1 cellular context compared by ENCODE assay signal in the genomic region with DNA sequence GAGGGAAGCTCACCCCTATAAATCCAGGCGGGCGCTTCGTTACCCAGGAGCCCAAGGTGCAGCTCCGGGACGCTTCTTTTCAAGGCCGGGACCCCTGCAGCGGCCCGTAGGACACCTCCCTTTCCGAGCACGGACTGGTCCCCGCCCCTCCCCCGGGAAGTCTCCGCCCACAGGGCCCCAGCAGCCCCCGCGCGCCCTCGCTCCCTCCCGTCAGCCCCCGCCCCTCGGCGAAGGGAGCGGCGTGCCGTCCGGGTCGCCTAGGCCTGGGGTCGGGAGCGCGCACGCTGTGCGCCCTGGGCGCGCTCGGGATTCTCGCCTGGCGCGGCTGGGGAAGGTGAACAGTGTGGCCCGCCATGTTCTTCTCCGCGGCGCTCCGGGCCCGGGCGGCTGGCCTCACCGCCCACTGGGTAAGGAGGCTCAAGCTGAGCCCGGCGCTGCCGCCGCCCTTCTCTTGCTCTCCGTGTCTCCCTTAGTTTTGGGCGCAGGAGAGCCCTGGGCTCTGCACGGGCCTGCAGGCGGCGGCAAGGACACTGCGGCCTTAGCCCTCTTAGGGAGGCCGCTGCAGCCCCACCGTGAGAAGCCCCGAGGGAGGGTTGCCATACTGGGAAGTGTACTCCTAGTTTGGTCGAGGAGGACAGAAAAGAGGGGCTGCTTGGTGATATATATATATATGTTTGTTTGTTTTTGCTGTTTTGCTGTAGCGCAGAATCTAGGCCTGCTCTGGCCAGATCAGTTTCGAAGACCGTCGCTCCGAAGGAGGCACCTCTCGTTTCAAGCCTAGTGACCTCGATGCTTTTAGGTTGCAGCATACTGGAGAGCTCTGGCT.
TF ChIP-seq lines count a peak whose summit lies in the region.

A gene (plus strand): TSS at position 309 of the 826 bp plus-strand sequence. CDS start 45 bp downstream, at position 354.

TF ChIP-seq in HepG2, 621 proteins besides CTCF, POLR2A, EP300 and RAD21 (continued from another document and continues in another):
- TF ChIP-seq, protein P1, sequence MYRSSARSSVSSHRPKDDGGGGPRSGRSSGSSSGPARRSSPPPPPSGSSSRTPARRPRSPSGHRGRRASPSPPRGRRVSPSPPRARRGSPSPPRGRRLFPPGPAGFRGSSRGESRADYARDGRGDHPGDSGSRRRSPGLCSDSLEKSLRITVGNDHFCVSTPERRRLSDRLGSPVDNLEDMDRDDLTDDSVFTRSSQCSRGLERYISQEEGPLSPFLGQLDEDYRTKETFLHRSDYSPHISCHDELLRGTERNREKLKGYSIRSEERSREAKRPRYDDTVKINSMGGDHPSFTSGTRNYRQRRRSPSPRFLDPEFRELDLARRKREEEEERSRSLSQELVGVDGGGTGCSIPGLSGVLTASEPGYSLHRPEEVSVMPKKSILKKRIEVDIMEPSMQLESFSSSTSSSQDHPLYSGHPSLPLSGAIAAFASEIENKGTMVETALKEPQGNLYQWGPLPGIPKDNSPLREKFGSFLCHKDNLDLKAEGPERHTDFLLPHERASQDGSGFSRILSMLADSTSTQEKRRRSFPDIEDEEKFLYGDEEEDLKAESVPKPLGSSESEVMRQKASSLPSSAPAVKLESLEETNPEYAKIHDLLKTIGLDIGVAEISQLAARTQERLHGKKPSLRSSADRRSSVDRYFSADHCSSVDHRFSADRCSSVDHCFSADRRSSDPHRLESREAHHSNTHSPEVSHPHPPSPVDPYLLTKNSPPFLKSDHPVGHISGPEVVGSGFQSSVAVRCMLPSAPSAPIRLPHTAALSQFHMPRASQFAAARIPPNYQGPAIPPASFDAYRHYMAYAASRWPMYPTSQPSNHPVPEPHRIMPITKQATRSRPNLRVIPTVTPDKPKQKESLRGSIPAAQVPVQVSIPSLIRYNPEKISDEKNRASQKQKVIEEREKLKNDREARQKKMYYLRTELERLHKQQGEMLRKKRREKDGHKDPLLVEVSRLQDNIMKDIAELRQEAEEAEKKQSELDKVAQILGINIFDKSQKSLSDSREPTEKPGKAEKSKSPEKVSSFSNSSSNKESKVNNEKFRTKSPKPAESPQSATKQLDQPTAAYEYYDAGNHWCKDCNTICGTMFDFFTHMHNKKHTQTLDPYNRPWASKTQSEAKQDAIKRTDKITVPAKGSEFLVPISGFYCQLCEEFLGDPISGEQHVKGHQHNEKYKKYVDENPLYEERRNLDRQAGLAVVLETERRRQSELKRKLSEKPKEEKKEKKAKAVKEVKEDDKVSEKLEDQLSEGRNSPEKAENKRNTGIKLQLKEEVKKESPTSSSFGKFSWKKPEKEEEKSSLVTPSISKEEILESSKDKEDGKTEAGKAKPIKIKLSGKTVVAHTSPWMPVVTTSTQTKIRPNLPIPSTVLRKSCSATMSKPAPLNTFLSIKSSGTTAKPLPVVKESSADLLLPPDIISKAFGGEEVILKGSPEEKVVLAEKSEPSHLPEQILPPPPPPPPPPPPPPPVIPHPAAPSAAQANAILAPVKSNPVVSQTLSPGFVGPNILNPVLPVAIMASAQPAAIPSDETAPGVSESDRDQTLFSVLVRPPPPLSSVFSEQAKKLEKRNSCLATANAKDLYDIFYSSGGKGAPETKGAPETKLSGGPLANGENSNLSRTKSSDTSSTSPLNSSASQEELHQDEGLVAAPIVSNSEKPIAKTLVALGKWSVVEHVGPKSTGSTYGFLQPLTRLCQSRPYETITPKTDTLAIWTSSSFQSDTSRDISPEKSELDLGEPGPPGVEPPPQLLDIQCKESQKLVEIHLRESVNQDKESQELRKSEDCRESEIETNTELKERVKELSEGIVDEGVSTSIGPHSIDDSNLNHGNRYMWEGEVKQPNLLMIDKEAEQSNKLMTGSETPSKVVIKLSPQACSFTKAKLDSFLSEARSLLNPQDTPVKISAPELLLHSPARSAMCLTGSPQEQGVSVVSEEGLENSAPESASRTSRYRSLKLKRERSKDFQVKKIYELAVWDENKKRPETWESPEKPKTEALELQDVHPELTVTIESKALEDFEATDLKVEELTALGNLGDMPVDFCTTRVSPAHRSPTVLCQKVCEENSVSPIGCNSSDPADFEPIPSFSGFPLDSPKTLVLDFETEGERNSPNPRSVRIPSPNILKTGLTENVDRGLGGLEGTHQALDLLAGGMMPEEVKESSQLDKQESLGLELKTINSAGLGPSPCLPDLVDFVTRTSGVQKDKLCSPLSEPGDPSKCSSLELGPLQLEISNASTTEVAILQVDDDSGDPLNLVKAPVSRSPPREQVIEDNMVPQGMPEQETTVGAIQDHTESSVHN (CRISPR knock-in tag; IDR thresholded peaks at IDR 0.05), result peak; percentile 77; the same call in 1 of the 2 replicates
- no peak for TF ChIP-seq ZNF17 (CRISPR knock-in tag; IDR thresholded peaks at IDR 0.05)
- TF ChIP-seq ZNF619 (CRISPR knock-in tag; IDR thresholded peaks at IDR 0.05), result 0 out of 2 replicates have a peak, but pooled peaks have one; percentile 42
- no peak for TF ChIP-seq NFKBIZ (CRISPR knock-in tag; IDR thresholded peaks at IDR 0.05)
- TF ChIP-seq, protein P2, sequence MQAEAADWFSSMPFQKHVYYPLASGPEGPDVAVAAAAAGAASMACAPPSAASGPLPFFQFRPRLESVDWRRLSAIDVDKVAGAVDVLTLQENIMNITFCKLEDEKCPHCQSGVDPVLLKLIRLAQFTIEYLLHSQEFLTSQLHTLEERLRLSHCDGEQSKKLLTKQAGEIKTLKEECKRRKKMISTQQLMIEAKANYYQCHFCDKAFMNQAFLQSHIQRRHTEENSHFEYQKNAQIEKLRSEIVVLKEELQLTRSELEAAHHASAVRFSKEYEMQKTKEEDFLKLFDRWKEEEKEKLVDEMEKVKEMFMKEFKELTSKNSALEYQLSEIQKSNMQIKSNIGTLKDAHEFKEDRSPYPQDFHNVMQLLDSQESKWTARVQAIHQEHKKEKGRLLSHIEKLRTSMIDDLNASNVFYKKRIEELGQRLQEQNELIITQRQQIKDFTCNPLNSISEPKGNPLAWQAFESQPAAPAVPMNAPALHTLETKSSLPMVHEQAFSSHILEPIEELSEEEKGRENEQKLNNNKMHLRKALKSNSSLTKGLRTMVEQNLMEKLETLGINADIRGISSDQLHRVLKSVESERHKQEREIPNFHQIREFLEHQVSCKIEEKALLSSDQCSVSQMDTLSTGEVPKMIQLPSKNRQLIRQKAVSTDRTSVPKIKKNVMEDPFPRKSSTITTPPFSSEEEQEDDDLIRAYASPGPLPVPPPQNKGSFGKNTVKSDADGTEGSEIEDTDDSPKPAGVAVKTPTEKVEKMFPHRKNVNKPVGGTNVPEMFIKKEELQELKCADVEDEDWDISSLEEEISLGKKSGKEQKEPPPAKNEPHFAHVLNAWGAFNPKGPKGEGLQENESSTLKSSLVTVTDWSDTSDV (CRISPR knock-in tag; IDR thresholded peaks at IDR 0.05), result peak; percentile 70; the same call in 1 of the 2 replicates
- TF ChIP-seq, protein P3, sequence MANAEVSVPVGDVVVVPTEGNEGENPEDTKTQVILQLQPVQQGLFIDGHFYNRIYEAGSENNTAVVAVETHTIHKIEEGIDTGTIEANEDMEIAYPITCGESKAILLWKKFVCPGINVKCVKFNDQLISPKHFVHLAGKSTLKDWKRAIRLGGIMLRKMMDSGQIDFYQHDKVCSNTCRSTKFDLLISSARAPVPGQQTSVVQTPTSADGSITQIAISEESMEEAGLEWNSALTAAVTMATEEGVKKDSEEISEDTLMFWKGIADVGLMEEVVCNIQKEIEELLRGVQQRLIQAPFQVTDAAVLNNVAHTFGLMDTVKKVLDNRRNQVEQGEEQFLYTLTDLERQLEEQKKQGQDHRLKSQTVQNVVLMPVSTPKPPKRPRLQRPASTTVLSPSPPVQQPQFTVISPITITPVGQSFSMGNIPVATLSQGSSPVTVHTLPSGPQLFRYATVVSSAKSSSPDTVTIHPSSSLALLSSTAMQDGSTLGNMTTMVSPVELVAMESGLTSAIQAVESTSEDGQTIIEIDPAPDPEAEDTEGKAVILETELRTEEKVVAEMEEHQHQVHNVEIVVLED (CRISPR knock-in tag; IDR thresholded peaks at IDR 0.05; ENCODE audit: borderline replicate concordance), result peak; percentile 98
- TF ChIP-seq SAP130 (CRISPR knock-in tag; IDR thresholded peaks at IDR 0.05; ENCODE audit: low read depth), result peak; percentile 91
- TF ChIP-seq KDM1A (CRISPR knock-in tag; IDR thresholded peaks at IDR 0.05), result no peak
- TF ChIP-seq, protein P4, sequence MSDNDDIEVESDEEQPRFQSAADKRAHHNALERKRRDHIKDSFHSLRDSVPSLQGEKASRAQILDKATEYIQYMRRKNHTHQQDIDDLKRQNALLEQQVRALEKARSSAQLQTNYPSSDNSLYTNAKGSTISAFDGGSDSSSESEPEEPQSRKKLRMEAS (IDR thresholded peaks at IDR 0.05), result peak; percentile 84
- no peak for TF ChIP-seq U2AF1 (optimal IDR thresholded peaks at IDR 0.05; ENCODE audit: low read depth, low read length)
- TF ChIP-seq STAG1 (CRISPR knock-in tag; IDR thresholded peaks at IDR 0.05), result 0 out of 2 replicates have a peak, but pooled peaks have one; percentile 8
- no peak for TF ChIP-seq CHD4 (IDR thresholded peaks at IDR 0.05; ENCODE audit: borderline replicate concordance, low read length)
- TF ChIP-seq ZNF614 (CRISPR knock-in tag; IDR thresholded peaks at IDR 0.05; ENCODE audit: borderline replicate concordance), result no peak
- TF ChIP-seq MTF2 (CRISPR knock-in tag; IDR thresholded peaks at IDR 0.05; ENCODE audit: borderline replicate concordance), result no peak
- TF ChIP-seq, protein P5, sequence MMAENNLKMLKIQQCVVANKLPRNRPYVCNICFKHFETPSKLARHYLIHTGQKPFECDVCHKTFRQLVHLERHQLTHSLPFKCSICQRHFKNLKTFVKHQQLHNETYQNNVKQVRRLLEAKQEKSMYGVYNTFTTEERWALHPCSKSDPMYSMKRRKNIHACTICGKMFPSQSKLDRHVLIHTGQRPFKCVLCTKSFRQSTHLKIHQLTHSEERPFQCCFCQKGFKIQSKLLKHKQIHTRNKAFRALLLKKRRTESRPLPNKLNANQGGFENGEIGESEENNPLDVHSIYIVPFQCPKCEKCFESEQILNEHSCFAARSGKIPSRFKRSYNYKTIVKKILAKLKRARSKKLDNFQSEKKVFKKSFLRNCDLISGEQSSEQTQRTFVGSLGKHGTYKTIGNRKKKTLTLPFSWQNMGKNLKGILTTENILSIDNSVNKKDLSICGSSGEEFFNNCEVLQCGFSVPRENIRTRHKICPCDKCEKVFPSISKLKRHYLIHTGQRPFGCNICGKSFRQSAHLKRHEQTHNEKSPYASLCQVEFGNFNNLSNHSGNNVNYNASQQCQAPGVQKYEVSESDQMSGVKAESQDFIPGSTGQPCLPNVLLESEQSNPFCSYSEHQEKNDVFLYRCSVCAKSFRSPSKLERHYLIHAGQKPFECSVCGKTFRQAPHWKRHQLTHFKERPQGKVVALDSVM (CRISPR knock-in tag; IDR thresholded peaks at IDR 0.05), result peak; percentile 52; the same call in 1 of the 2 replicates
- peak; percentile 86; the same call in 1 of the 2 replicates for TF ChIP-seq PAX8 (CRISPR knock-in tag; IDR thresholded peaks at IDR 0.05; ENCODE audit: borderline replicate concordance)
- TF ChIP-seq, protein P6, sequence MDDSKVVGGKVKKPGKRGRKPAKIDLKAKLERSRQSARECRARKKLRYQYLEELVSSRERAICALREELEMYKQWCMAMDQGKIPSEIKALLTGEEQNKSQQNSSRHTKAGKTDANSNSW (CRISPR knock-in tag; IDR thresholded peaks at IDR 0.05; ENCODE audit: borderline replicate concordance), result no peak
- TF ChIP-seq, protein P7, sequence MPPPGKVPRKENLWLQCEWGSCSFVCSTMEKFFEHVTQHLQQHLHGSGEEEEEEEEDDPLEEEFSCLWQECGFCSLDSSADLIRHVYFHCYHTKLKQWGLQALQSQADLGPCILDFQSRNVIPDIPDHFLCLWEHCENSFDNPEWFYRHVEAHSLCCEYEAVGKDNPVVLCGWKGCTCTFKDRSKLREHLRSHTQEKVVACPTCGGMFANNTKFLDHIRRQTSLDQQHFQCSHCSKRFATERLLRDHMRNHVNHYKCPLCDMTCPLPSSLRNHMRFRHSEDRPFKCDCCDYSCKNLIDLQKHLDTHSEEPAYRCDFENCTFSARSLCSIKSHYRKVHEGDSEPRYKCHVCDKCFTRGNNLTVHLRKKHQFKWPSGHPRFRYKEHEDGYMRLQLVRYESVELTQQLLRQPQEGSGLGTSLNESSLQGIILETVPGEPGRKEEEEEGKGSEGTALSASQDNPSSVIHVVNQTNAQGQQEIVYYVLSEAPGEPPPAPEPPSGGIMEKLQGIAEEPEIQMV (CRISPR knock-in tag; IDR thresholded peaks at IDR 0.05; ENCODE audit: low read depth), result no peak; the same call in 1 of the 2 replicates
- no peak for TF ChIP-seq ELF4 (CRISPR knock-in tag; IDR thresholded peaks at IDR 0.05; ENCODE audit: borderline replicate concordance)
- TF ChIP-seq, protein P8, sequence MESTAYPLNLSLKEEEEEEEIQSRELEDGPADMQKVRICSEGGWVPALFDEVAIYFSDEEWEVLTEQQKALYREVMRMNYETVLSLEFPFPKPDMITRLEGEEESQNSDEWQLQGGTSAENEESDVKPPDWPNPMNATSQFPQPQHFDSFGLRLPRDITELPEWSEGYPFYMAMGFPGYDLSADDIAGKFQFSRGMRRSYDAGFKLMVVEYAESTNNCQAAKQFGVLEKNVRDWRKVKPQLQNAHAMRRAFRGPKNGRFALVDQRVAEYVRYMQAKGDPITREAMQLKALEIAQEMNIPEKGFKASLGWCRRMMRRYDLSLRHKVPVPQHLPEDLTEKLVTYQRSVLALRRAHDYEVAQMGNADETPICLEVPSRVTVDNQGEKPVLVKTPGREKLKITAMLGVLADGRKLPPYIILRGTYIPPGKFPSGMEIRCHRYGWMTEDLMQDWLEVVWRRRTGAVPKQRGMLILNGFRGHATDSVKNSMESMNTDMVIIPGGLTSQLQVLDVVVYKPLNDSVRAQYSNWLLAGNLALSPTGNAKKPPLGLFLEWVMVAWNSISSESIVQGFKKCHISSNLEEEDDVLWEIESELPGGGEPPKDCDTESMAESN (CRISPR knock-in tag; conservative IDR thresholded peaks at IDR 0.05), result no peak; the same call in 1 of the 2 replicates
- TF ChIP-seq ZNF883 (CRISPR knock-in tag; IDR thresholded peaks at IDR 0.05; ENCODE audit: not compliant biosample characterization), result peak; percentile 81
- TF ChIP-seq SRY (CRISPR knock-in tag; IDR thresholded peaks at IDR 0.05), result peak; percentile 79; the same call in 1 of the 2 replicates
- TF ChIP-seq NCOR1 (IDR thresholded peaks at IDR 0.05; ENCODE audit: borderline replicate concordance, low read length), result peak; percentile 54; the same call in 1 of the 2 replicates
- TF ChIP-seq, protein P9, sequence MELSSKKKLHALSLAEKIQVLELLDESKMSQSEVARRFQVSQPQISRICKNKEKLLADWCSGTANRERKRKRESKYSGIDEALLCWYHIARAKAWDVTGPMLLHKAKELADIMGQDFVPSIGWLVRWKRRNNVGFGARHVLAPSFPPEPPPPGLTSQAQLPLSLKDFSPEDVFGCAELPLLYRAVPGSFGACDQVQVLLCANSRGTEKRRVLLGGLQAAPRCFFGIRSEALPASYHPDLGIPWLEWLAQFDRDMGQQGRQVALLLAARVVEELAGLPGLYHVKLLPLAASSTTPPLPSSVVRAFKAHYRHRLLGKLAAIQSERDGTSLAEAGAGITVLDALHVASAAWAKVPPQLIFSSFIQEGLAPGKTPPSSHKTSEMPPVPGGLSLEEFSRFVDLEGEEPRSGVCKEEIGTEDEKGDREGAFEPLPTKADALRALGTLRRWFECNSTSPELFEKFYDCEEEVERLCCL (CRISPR knock-in tag; IDR thresholded peaks at IDR 0.05; ENCODE audit: borderline replicate concordance), result no peak
- TF ChIP-seq SMC3 (IDR thresholded peaks at IDR 0.05; ENCODE audit: low read length), result no peak
- peak; percentile 74 for TF ChIP-seq PHF21A (CRISPR knock-in tag; IDR thresholded peaks at IDR 0.05)
- TF ChIP-seq HMG20B (CRISPR knock-in tag; conservative IDR thresholded peaks at IDR 0.05), result no peak
- TF ChIP-seq, protein P10, sequence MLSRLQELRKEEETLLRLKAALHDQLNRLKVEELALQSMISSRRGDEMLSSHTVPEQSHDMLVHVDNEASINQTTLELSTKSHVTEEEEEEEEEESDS (CRISPR knock-in tag; IDR thresholded peaks at IDR 0.05; ENCODE audit: borderline replicate concordance), result no peak
- TF ChIP-seq RCOR2 (CRISPR knock-in tag; IDR thresholded peaks at IDR 0.05), result no peak
- no peak for TF ChIP-seq ATF7 (IDR thresholded peaks at IDR 0.05)
- peak; percentile 57; the same call in 1 of the 2 replicates for TF ChIP-seq ATF7 (CRISPR knock-in tag; IDR thresholded peaks at IDR 0.05)
